ENCODE assay signal across 19 cellular contexts in genomic region chr6:31321820-31322219, GRCh38. TPM values are rescaled to one million over a fixed set of nuclear protein-coding genes. Genes with fewer than 3 reads are reported as not detected.
DNase-seq lines count a peak whose midpoint lies in the region; ATAC-seq and TF ChIP-seq lines count a peak whose summit lies in the region.
"Had no signal": no experiment of that assay in that cellular context is flagged by ENCODE, and none has a peak within 500 bp of the region (broad histone marks: within the 10 kb centered on the region; RNA-seq: fewer than 3 reads in every experiment).

No MANE protein-coding gene starts in this region.

- H3K27ac Mint-ChIP-seq in activated CD4-positive, alpha-beta memory T cell treated with anti-CD3 and anti-CD28 coated beads for 36 hours, result no peak overlapping the region
- H3K27ac Mint-ChIP-seq in activated CD4-positive, alpha-beta memory T cell treated with anti-CD3 and anti-CD28 coated beads, Interleukin-2, amount 10 ng/mL, durations not matched to agents 7 days and 5 days, result no peak overlapping the region
- no peak overlapping the region for H3K27ac Mint-ChIP-seq in endodermal cell

- TF ChIP-seq CTCF in HEK293 (tag by site-specific recombination; IDR thresholded peaks at IDR 0.05), result no peak
- TF ChIP-seq CTCF in endodermal cell (conservative IDR thresholded peaks at IDR 0.05), result peak; percentile 58
- TF ChIP-seq CTCF in neutrophil (IDR thresholded peaks at IDR 0.05), result peak; percentile 43
- TF ChIP-seq CTCF in lower lobe of right lung (IDR thresholded peaks at IDR 0.05), result no peak

- H3K4me1 Mint-ChIP-seq in activated CD4-positive, alpha-beta memory T cell treated with anti-CD3 and anti-CD28 coated beads for 36 hours (ENCODE audit: low read depth), result no peaks in the 10 kb centered on the region
- no peaks in the 10 kb centered on the region for H3K4me1 Mint-ChIP-seq in activated CD4-positive, alpha-beta memory T cell treated with anti-CD3 and anti-CD28 coated beads, Interleukin-2, amount 10 ng/mL, durations not matched to agents 7 days and 5 days
- H3K4me1 Mint-ChIP-seq in endodermal cell, result no peaks in the 10 kb centered on the region
- H3K4me1 Mint-ChIP-seq in activated T-cell treated with anti-CD3 and anti-CD28 coated beads, Interleukin-2, amount 50 U/mL, for 4 hours (ENCODE audit: low read depth), result no peaks in the 10 kb centered on the region
- H3K4me1 Mint-ChIP-seq: CD4-positive, alpha-beta memory T cell had no signal

- POLR2A ChIA-PET in activated CD4-positive, alpha-beta memory T cell treated with anti-CD3 and anti-CD28 coated beads for 36 hours (lab: Charles Lee), result no interaction called here
- POLR2A ChIA-PET in activated CD4-positive, alpha-beta memory T cell treated with anti-CD3 and anti-CD28 coated beads, Interleukin-2, amount 10 ng/mL, durations not matched to agents 7 days and 5 days (lab: Charles Lee), result interaction anchor here (1.2 kb wide), 1 partner anchor 9 kb away, joined by 3 read pairs; no protein-coding TSS in a partner anchor
- POLR2A ChIA-PET in HEK293 (lab: Yijun Ruan, JAX), result no interaction called here

- no peaks in the 10 kb centered on the region for H3K36me3 ChIP-seq in HEK293 (ENCODE audit: control insufficient read depth in 2 of 2, insufficient read depth in 1 of 2, low read length in 2 of 2)
- H3K36me3 ChIP-seq in endodermal cell (ENCODE audit: control insufficient read depth, insufficient read depth, low read length), result no peaks in the 10 kb centered on the region
- no peaks in the 10 kb centered on the region for H3K36me3 ChIP-seq in neutrophil
- H3K36me3 ChIP-seq in lower lobe of right lung, result no peaks in the 10 kb centered on the region
- H3K36me3 ChIP-seq: MG63 had no signal

- no peak for ATAC-seq in lower lobe of right lung
- ATAC-seq in activated T-cell treated with anti-CD3 and anti-CD28 coated beads, Interleukin-2, amount 50 U/mL, for 4 hours, result no peak

- CTCF ChIA-PET in activated CD4-positive, alpha-beta memory T cell treated with anti-CD3 and anti-CD28 coated beads for 36 hours (lab: Charles Lee), result interaction anchor here (0.7 kb wide), 1 partner anchor 64 kb away, joined by 3 read pairs; no protein-coding TSS in a partner anchor
- CTCF ChIA-PET in activated CD4-positive, alpha-beta memory T cell treated with anti-CD3 and anti-CD28 coated beads, Interleukin-2, amount 10 ng/mL, durations not matched to agents 7 days and 5 days (lab: Charles Lee), result interaction anchor here (1.0 kb wide), 1 partner anchor 124 kb away, joined by 3 read pairs; no protein-coding TSS in a partner anchor
- CTCF ChIA-PET in HEK293 (lab: Yijun Ruan, JAX), result interaction anchor here (0.6 to 1.6 kb wide), 9 partner anchors 10 to 924 kb away, joined by 3 to 6 read pairs (median 3); partner anchors contain the start of gene PSORS1C2

- no peak overlapping the region for H3K4me3 ChIP-seq in HEK293 (ENCODE audit: low read depth, low read length)
- H3K4me3 ChIP-seq in endodermal cell (ENCODE audit: low read length), result no peak overlapping the region
- no peak overlapping the region for H3K4me3 ChIP-seq in neutrophil (ENCODE audit: low read depth in 1 of 2, low read length in 1 of 2)
- H3K4me3 ChIP-seq in lower lobe of right lung, result no peak overlapping the region
- H3K4me3 ChIP-seq: MG63 had no signal

- H3K27ac ChIP-seq in HEK293 (ENCODE audit: extremely low read depth, low read depth, low read length), result no peak overlapping the region
- H3K27ac ChIP-seq in endodermal cell (ENCODE audit: low read depth, low read length), result no peak overlapping the region
- no peak overlapping the region for H3K27ac ChIP-seq in neutrophil
- no peak overlapping the region for H3K27ac ChIP-seq in lower lobe of right lung
- H3K27ac ChIP-seq: KMS-11 had no signal

- peak; percentile 37 for DNase-seq in activated CD4-positive, alpha-beta memory T cell treated with anti-CD3 and anti-CD28 coated beads for 36 hours
- no peak for DNase-seq in activated CD4-positive, alpha-beta memory T cell treated with anti-CD3 and anti-CD28 coated beads, Interleukin-2, amount 10 ng/mL, durations not matched to agents 7 days and 5 days
- peak; percentile 77 for DNase-seq in endodermal cell
- DNase-seq in SHP77 treated with DMSO at 0.1 percent for 48 hours (lab: John Stamatoyannopoulos, UW), result no peak
- DNase-seq in lower lobe of right lung, result no peak
- no peak for DNase-seq in activated T-cell treated with anti-CD3 and anti-CD28 coated beads, Interleukin-2, amount 50 U/mL, for 4 hours
- DNase-seq: CD4-positive, alpha-beta memory T cell; DMS79; HCEC 1CT; MG63; NCI-H1092; NCI-H1694 treated with DMSO at 0.1 percent for 48 hours; NCI-H2107; NCI-H226; NCI-H524 treated with DMSO at 0.1 percent for 48 hours; Right ventricle myocardium superior had no signal

- H3K4me1 ChIP-seq in HEK293 (ENCODE audit: control insufficient read depth, insufficient read depth, low read length) (no peaks in the 10 kb centered on the region), endodermal cell (ENCODE audit: control insufficient read depth, insufficient read depth, low read length) (no peaks in the 10 kb centered on the region), neutrophil (ENCODE audit: control insufficient read depth in 1 of 2, insufficient read depth in 1 of 2, low read depth in 1 of 2, low read length in 1 of 2) (no peaks in the 10 kb centered on the region), lower lobe of right lung (no peaks in the 10 kb centered on the region)

- no peak overlapping the region for H3K4me3 Mint-ChIP-seq in activated CD4-positive, alpha-beta memory T cell treated with anti-CD3 and anti-CD28 coated beads for 36 hours
- no peak overlapping the region for H3K4me3 Mint-ChIP-seq in activated CD4-positive, alpha-beta memory T cell treated with anti-CD3 and anti-CD28 coated beads, Interleukin-2, amount 10 ng/mL, durations not matched to agents 7 days and 5 days
- H3K4me3 Mint-ChIP-seq in endodermal cell, result no peak overlapping the region
- H3K4me3 Mint-ChIP-seq in activated T-cell treated with anti-CD3 and anti-CD28 coated beads, Interleukin-2, amount 50 U/mL, for 4 hours, result no peak overlapping the region
- H3K4me3 Mint-ChIP-seq: CD4-positive, alpha-beta memory T cell had no signal

- no peaks in the 10 kb centered on the region for H3K9me3 Mint-ChIP-seq in activated CD4-positive, alpha-beta memory T cell treated with anti-CD3 and anti-CD28 coated beads for 36 hours
- H3K9me3 Mint-ChIP-seq in activated CD4-positive, alpha-beta memory T cell treated with anti-CD3 and anti-CD28 coated beads, Interleukin-2, amount 10 ng/mL, durations not matched to agents 7 days and 5 days, result no peaks in the 10 kb centered on the region
- H3K9me3 Mint-ChIP-seq in endodermal cell, result peaks cover 4% of the 10 kb centered on the region
- H3K9me3 Mint-ChIP-seq in activated T-cell treated with anti-CD3 and anti-CD28 coated beads, Interleukin-2, amount 50 U/mL, for 4 hours, result no peaks in the 10 kb centered on the region

- H3K27me3 ChIP-seq in endodermal cell (ENCODE audit: control insufficient read depth, insufficient read depth, low read length, poor library complexity, severe bottlenecking) (no peaks in the 10 kb centered on the region), neutrophil (peaks cover 64% of the 10 kb centered on the region), lower lobe of right lung (ENCODE audit: low read depth) (no peaks in the 10 kb centered on the region)
- H3K27me3 ChIP-seq: MG63 had no signal

- no peaks in the 10 kb centered on the region for H3K36me3 Mint-ChIP-seq in activated CD4-positive, alpha-beta memory T cell treated with anti-CD3 and anti-CD28 coated beads for 36 hours
- H3K36me3 Mint-ChIP-seq in activated CD4-positive, alpha-beta memory T cell treated with anti-CD3 and anti-CD28 coated beads, Interleukin-2, amount 10 ng/mL, durations not matched to agents 7 days and 5 days (ENCODE audit: low read depth), result peaks cover 1% of the 10 kb centered on the region
- no peaks in the 10 kb centered on the region for H3K36me3 Mint-ChIP-seq in endodermal cell (ENCODE audit: low read depth)
- peaks cover 2% of the 10 kb centered on the region for H3K36me3 Mint-ChIP-seq in activated T-cell treated with anti-CD3 and anti-CD28 coated beads, Interleukin-2, amount 50 U/mL, for 4 hours (ENCODE audit: insufficient read depth)
- H3K36me3 Mint-ChIP-seq: CD4-positive, alpha-beta memory T cell had no signal

- H3K9ac ChIP-seq in endodermal cell (ENCODE audit: extremely low read depth, low read length, poor library complexity, severe bottlenecking), result no peak overlapping the region
- H3K9ac ChIP-seq: KMS-11 had no signal

- no peaks in the 10 kb centered on the region for H3K9me3 ChIP-seq in HEK293 (ENCODE audit: control insufficient read depth, insufficient read depth, low read depth, low read length)
- peaks cover 5% of the 10 kb centered on the region for H3K9me3 ChIP-seq in endodermal cell (ENCODE audit: control insufficient read depth, low read length)
- H3K9me3 ChIP-seq in neutrophil, result no peaks in the 10 kb centered on the region
- H3K9me3 ChIP-seq in lower lobe of right lung, result no peaks in the 10 kb centered on the region
- H3K9me3 ChIP-seq: MG63 had no signal

- peaks cover 32% of the 10 kb centered on the region for H3K27me3 Mint-ChIP-seq in activated CD4-positive, alpha-beta memory T cell treated with anti-CD3 and anti-CD28 coated beads for 36 hours
- peaks cover 56% of the 10 kb centered on the region for H3K27me3 Mint-ChIP-seq in activated CD4-positive, alpha-beta memory T cell treated with anti-CD3 and anti-CD28 coated beads, Interleukin-2, amount 10 ng/mL, durations not matched to agents 7 days and 5 days
- peaks cover 25% of the 10 kb centered on the region for H3K27me3 Mint-ChIP-seq in endodermal cell (ENCODE audit: insufficient read depth)
- peaks cover 17% of the 10 kb centered on the region for H3K27me3 Mint-ChIP-seq in activated T-cell treated with anti-CD3 and anti-CD28 coated beads, Interleukin-2, amount 50 U/mL, for 4 hours (ENCODE audit: low read depth)

- intact Hi-C loops in activated CD4-positive, alpha-beta memory T cell treated with anti-CD3 and anti-CD28 coated beads for 36 hours (cut with micrococcal nuclease), result no loop called here
- intact Hi-C loops in lower lobe of right lung (cut with DNase I), result no loop called here

RNA-seq across cellular contexts. Expression of gene HLA-B, which starts 35.2 kb away (rescaled TPM):
- total RNA-seq in activated CD4-positive, alpha-beta memory T cell treated with anti-CD3 and anti-CD28 coated beads for 36 hours, result 1,000 to 10,000 TPM; 3,016 to 3,060 TPM
- total RNA-seq in activated CD4-positive, alpha-beta memory T cell treated with anti-CD3 and anti-CD28 coated beads, Interleukin-2, amount 10 ng/mL, durations not matched to agents 7 days and 5 days, result 1,000 to 10,000 TPM; 5,151 to 5,157 TPM
- 1,000 to 10,000 TPM in 1 of 2 donors, 100 to 1,000 TPM in 1; 194 to 1,067 TPM for total RNA-seq in endodermal cell
- 75.8 TPM for polyA plus RNA-seq in endodermal cell (2013, experiment 1 of 2)
- polyA plus RNA-seq in endodermal cell (2013, experiment 2 of 2), result 63.2 TPM
- total RNA-seq in lower lobe of right lung, result 2,736 TPM
- 1,000 to 10,000 TPM; 3,478 to 5,156 (median 4,066) TPM for total RNA-seq in activated T-cell treated with anti-CD3 and anti-CD28 coated beads, Interleukin-2, amount 50 U/mL, for 4 hours

RNA-seq across cellular contexts. Expression of gene HLA-C, which starts 49.9 kb away (rescaled TPM):
- total RNA-seq in activated CD4-positive, alpha-beta memory T cell treated with anti-CD3 and anti-CD28 coated beads for 36 hours, result 100 to 1,000 TPM; 976 to 983 TPM
- 1,000 to 10,000 TPM; 1,690 to 1,696 TPM for total RNA-seq in activated CD4-positive, alpha-beta memory T cell treated with anti-CD3 and anti-CD28 coated beads, Interleukin-2, amount 10 ng/mL, durations not matched to agents 7 days and 5 days
- total RNA-seq in endodermal cell (100 to 1,000 TPM; 248 to 442 TPM), lower lobe of right lung (1,186 TPM)
- polyA plus RNA-seq in endodermal cell (2013, experiment 1 of 2), result 108 TPM
- polyA plus RNA-seq in endodermal cell (2013, experiment 2 of 2), result 92.0 TPM
- 1,000 to 10,000 TPM; 1,001 to 1,115 (median 1,103) TPM for total RNA-seq in activated T-cell treated with anti-CD3 and anti-CD28 coated beads, Interleukin-2, amount 50 U/mL, for 4 hours

Comparison
In these comparisons a context has a peak if more than half of its experiments do, and no peak if none do; other contexts are left out.
1. DNase-seq: peak in activated CD4-positive, alpha-beta memory T cell treated with anti-CD3 and anti-CD28 coated beads for 36 hours (single experiment) and endodermal cell (single experiment); none in activated CD4-positive, alpha-beta memory T cell treated with anti-CD3 and anti-CD28 coated beads, Interleukin-2, amount 10 ng/mL, durations not matched to agents 7 days and 5 days (single experiment), SHP77 treated with DMSO at 0.1 percent for 48 hours (single experiment), lower lobe of right lung (single experiment) and activated T-cell treated with anti-CD3 and anti-CD28 coated beads, Interleukin-2, amount 50 U/mL, for 4 hours (single experiment).
2. CTCF ChIP-seq: peak in endodermal cell (single experiment) and neutrophil (single experiment); none in HEK293 (single experiment) and lower lobe of right lung (single experiment).